ENCODE assay signal across 14 cellular contexts in genomic region chrX:140157143-140157542, GRCh38.
A peak's percentile ranks its signal among the peaks of the same experiment; 100 is the strongest.
DNase-seq lines count a peak whose midpoint lies in the region; ATAC-seq and TF ChIP-seq lines count a peak whose summit lies in the region.
"Had no signal": no experiment of that assay in that cellular context is flagged by ENCODE, and none has a peak within 500 bp of the region (broad histone marks: within the 10 kb centered on the region; RNA-seq: fewer than 3 reads in every experiment).

No MANE protein-coding gene starts in this region.

- TF ChIP-seq CTCF in choroid plexus epithelial cell (conservative IDR thresholded peaks at IDR 0.05; ENCODE audit: low read depth, low read length) = no peak
- no peak for TF ChIP-seq CTCF in fibroblast of villous mesenchyme (IDR thresholded peaks at IDR 0.05; ENCODE audit: insufficient read depth, low read depth, low read length)

- DNase-seq in amniotic epithelial cell (ENCODE audit: low read depth) = peak; percentile 20
- peak; percentile 42 for DNase-seq in choroid plexus epithelial cell (ENCODE audit: low read depth)
- peak; percentile 0 for DNase-seq in fibroblast of villous mesenchyme (ENCODE audit: low read depth)
- no peak for DNase-seq in RKO (ENCODE audit: low spot score)
- DNase-seq in stimulated activated CD4-positive, alpha-beta T cell treated with anti-CD3 and anti-CD28 coated beads, Interleukin-4, amount 100 ng/mL, for 4 hours = no peak
- DNase-seq: Caco-2; CD4-positive, CD25-positive, alpha-beta regulatory T cell; CD8-positive, alpha-beta T cell; DMS153; DND-41; GOT3 had no signal

- no peak for ATAC-seq in HG03469 (IDR thresholded peaks at IDR 0.05; ENCODE audit: unreplicated experiment)
- ATAC-seq: CD8-positive, alpha-beta T cell had no signal

- H3K4me3 ChIP-seq in choroid plexus epithelial cell (ENCODE audit: low read depth, low read length) (no peak overlapping the region), fibroblast of villous mesenchyme (ENCODE audit: low read depth, low read length) (no peak overlapping the region)
- H3K4me3 ChIP-seq: BLaER1, HAP-1 had no signal

Comparison
In these comparisons a context has a peak if more than half of its experiments do, and no peak if none do; other contexts are left out.
1. DNase-seq: peak in amniotic epithelial cell (single experiment), choroid plexus epithelial cell (single experiment) and fibroblast of villous mesenchyme (single experiment); none in RKO (single experiment) and stimulated activated CD4-positive, alpha-beta T cell treated with anti-CD3 and anti-CD28 coated beads, Interleukin-4, amount 100 ng/mL, for 4 hours (0 of 2).